Comparison of ENCODE assay signal across 12 cellular contexts in genomic region chr12:76266797-76267196, GRCh38.
DNase-seq lines count a peak whose midpoint lies in the region; ATAC-seq and TF ChIP-seq lines count a peak whose summit lies in the region.
"Had no signal": no experiment of that assay in that cellular context is flagged by ENCODE, and none has a peak within 500 bp of the region (broad histone marks: within the 10 kb centered on the region; RNA-seq: fewer than 3 reads in every experiment).

No MANE protein-coding gene starts in this region.

- peak; percentile 30 for ATAC-seq in activated CD4-positive, alpha-beta T cell treated with anti-CD3 and anti-CD28 coated beads for 36 hours
- ATAC-seq in aorta (ENCODE audit: low FRiP score): peak; percentile 63
- no peak for ATAC-seq in HG03520 (IDR thresholded peaks at IDR 0.05; ENCODE audit: unreplicated experiment)
- ATAC-seq in HG02840 (IDR thresholded peaks at IDR 0.05; ENCODE audit: low FRiP score, unreplicated experiment): no peak
- ATAC-seq: T-helper 17 cell had no signal

- H3K4me1 Mint-ChIP-seq in activated CD4-positive, alpha-beta T cell treated with anti-CD3 and anti-CD28 coated beads for 36 hours: peaks cover 2% of the 10 kb centered on the region
- no peaks in the 10 kb centered on the region for H3K4me1 Mint-ChIP-seq in activated CD4-positive, alpha-beta T cell treated with anti-CD3 and anti-CD28 coated beads, Interleukin-2, amount 10 ng/mL, durations not matched to agents 24 days and 14 days
- H3K4me1 Mint-ChIP-seq: T-helper 17 cell had no signal

- H3K36me3 ChIP-seq in right atrium auricular region (no peaks in the 10 kb centered on the region), aorta (ENCODE audit: control insufficient read depth in 1 of 2, insufficient read depth in 2 of 2, low read length in 1 of 2) (no peaks in the 10 kb centered on the region)
- H3K36me3 ChIP-seq: BLaER1 had no signal

- H3K9me3 Mint-ChIP-seq in activated CD4-positive, alpha-beta T cell treated with anti-CD3 and anti-CD28 coated beads for 36 hours (ENCODE audit: low read depth): no peaks in the 10 kb centered on the region
- peaks cover 9% of the 10 kb centered on the region for H3K9me3 Mint-ChIP-seq in activated CD4-positive, alpha-beta T cell treated with anti-CD3 and anti-CD28 coated beads, Interleukin-2, amount 10 ng/mL, durations not matched to agents 24 days and 14 days

- in situ Hi-C loops in astrocyte of the spinal cord (cut with HindIII; ENCODE audit: low sequenced_read_pairs): no loop called here

- H3K27me3 ChIP-seq in right atrium auricular region (no peaks in the 10 kb centered on the region), aorta (ENCODE audit: control insufficient read depth in 1 of 2, insufficient read depth in 2 of 2, low read length in 1 of 2) (no peaks in the 10 kb centered on the region)
- H3K27me3 ChIP-seq: BLaER1 had no signal

- H3K27ac Mint-ChIP-seq in activated CD4-positive, alpha-beta T cell treated with anti-CD3 and anti-CD28 coated beads for 36 hours: no peak overlapping the region
- H3K27ac Mint-ChIP-seq in activated CD4-positive, alpha-beta T cell treated with anti-CD3 and anti-CD28 coated beads, Interleukin-2, amount 10 ng/mL, durations not matched to agents 24 days and 14 days: no peak overlapping the region
- H3K27ac Mint-ChIP-seq: T-helper 17 cell had no signal

- H3K27ac ChIP-seq in right atrium auricular region (peak overlapping the region; percentile 74 to 89), aorta (ENCODE audit: low read depth in 1 of 2, low read length in 2 of 2) (no peak overlapping the region)
- H3K27ac ChIP-seq: BLaER1 had no signal

- POLR2A ChIA-PET in activated CD4-positive, alpha-beta T cell treated with anti-CD3 and anti-CD28 coated beads for 36 hours (lab: Charles Lee): no interaction called here

- H3K36me3 Mint-ChIP-seq in activated CD4-positive, alpha-beta T cell treated with anti-CD3 and anti-CD28 coated beads for 36 hours (ENCODE audit: low read depth): no peaks in the 10 kb centered on the region
- no peaks in the 10 kb centered on the region for H3K36me3 Mint-ChIP-seq in activated CD4-positive, alpha-beta T cell treated with anti-CD3 and anti-CD28 coated beads, Interleukin-2, amount 10 ng/mL, durations not matched to agents 24 days and 14 days (ENCODE audit: low read depth)

- no peak for DNase-seq in activated CD4-positive, alpha-beta T cell treated with anti-CD3 and anti-CD28 coated beads for 36 hours
- DNase-seq in activated CD4-positive, alpha-beta T cell treated with anti-CD3 and anti-CD28 coated beads, Interleukin-2, amount 10 ng/mL, durations not matched to agents 24 days and 14 days: no peak
- DNase-seq in astrocyte of the spinal cord (ENCODE audit: low read depth, low spot score): peak; percentile 83
- peak; percentile 64 for DNase-seq in right atrium auricular region (ENCODE audit: low spot score)
- DNase-seq in aorta: no peak
- no peak for DNase-seq in stimulated activated naive CD4-positive, alpha-beta T cell treated with Interleukin-2 at 50 U/mL for 16 hours (lab: John Stamatoyannopoulos, UW)
- DNase-seq: NCI-H1092 treated with DMSO at 0.1 percent for 48 hours; stimulated activated naive CD4-positive, alpha-beta T cell; T-helper 17 cell had no signal

- H3K9me3 ChIP-seq in right atrium auricular region (peaks cover 0 to 8% of the 10 kb centered on the region in 2 donors), aorta (ENCODE audit: control insufficient read depth, low read length) (peaks cover 2% of the 10 kb centered on the region)

- no peak overlapping the region for H3K4me3 Mint-ChIP-seq in activated CD4-positive, alpha-beta T cell treated with anti-CD3 and anti-CD28 coated beads for 36 hours
- no peak overlapping the region for H3K4me3 Mint-ChIP-seq in activated CD4-positive, alpha-beta T cell treated with anti-CD3 and anti-CD28 coated beads, Interleukin-2, amount 10 ng/mL, durations not matched to agents 24 days and 14 days
- H3K4me3 Mint-ChIP-seq: T-helper 17 cell had no signal

- intact Hi-C loops in activated CD4-positive, alpha-beta T cell treated with anti-CD3 and anti-CD28 coated beads for 36 hours (cut with DNase I, micrococcal nuclease): no loop called here
- intact Hi-C loops in activated CD4-positive, alpha-beta T cell treated with anti-CD3 and anti-CD28 coated beads, Interleukin-2, amount 10 ng/mL, durations not matched to agents 24 days and 14 days (cut with micrococcal nuclease): no loop called here
- intact Hi-C loops in aorta (cut with DNase I): no loop called here

- CTCF ChIA-PET in activated CD4-positive, alpha-beta T cell treated with anti-CD3 and anti-CD28 coated beads for 36 hours (lab: Charles Lee): interaction anchor here (0.6 to 1.5 kb wide), 3 partner anchors 35 to 320 kb away, joined by 3 to 4 read pairs (median 3); no protein-coding TSS in a partner anchor

- TF ChIP-seq CTCF in astrocyte of the spinal cord (IDR thresholded peaks at IDR 0.05; ENCODE audit: low read depth, low read length) (no peak), right atrium auricular region (IDR thresholded peaks at IDR 0.05) (no peak)

- H3K4me1 ChIP-seq in right atrium auricular region: peaks cover 0 to 14% of the 10 kb centered on the region in 2 donors
- H3K4me1 ChIP-seq in aorta (ENCODE audit: control insufficient read depth in 1 of 2, insufficient read depth in 2 of 2, low read length in 2 of 2): no peaks in the 10 kb centered on the region
- H3K4me1 ChIP-seq: BLaER1 had no signal

- WGBS in aorta, 2 donors: 21 to 24% methylated on average over 2 of the region's 2 CpGs

- H3K4me3 ChIP-seq in astrocyte of the spinal cord (ENCODE audit: low read depth, low read length): no peak overlapping the region
- H3K4me3 ChIP-seq in right atrium auricular region: no peak overlapping the region
- H3K4me3 ChIP-seq in aorta (ENCODE audit: low read length in 2 of 2): no peak overlapping the region
- H3K4me3 ChIP-seq: BLaER1 had no signal

- H3K27me3 Mint-ChIP-seq in activated CD4-positive, alpha-beta T cell treated with anti-CD3 and anti-CD28 coated beads for 36 hours: peaks cover 22% of the 10 kb centered on the region
- peaks cover 20% of the 10 kb centered on the region for H3K27me3 Mint-ChIP-seq in activated CD4-positive, alpha-beta T cell treated with anti-CD3 and anti-CD28 coated beads, Interleukin-2, amount 10 ng/mL, durations not matched to agents 24 days and 14 days

Comparison
In these comparisons a context has a peak if more than half of its experiments do, and no peak if none do; other contexts are left out.
1. ATAC-seq: peak in activated CD4-positive, alpha-beta T cell treated with anti-CD3 and anti-CD28 coated beads for 36 hours (single experiment) and aorta (single experiment); none in HG03520 (single experiment) and HG02840 (single experiment).
2. DNase-seq: peak in astrocyte of the spinal cord (single experiment) and right atrium auricular region (single experiment); none in activated CD4-positive, alpha-beta T cell treated with anti-CD3 and anti-CD28 coated beads for 36 hours (single experiment), activated CD4-positive, alpha-beta T cell treated with anti-CD3 and anti-CD28 coated beads, Interleukin-2, amount 10 ng/mL, durations not matched to agents 24 days and 14 days (single experiment), aorta (0 of 2) and stimulated activated naive CD4-positive, alpha-beta T cell treated with Interleukin-2 at 50 U/mL for 16 hours (single experiment).
3. H3K27ac ChIP-seq: peak in right atrium auricular region (2 of 2); none in aorta (0 of 2).